9 cellular contexts compared by ENCODE assay signal in genomic region chr1:6108937-6109636, GRCh38.
DNase-seq lines count a peak whose midpoint lies in the region; ATAC-seq and TF ChIP-seq lines count a peak whose summit lies in the region.
"Had no signal": no experiment of that assay in that cellular context is flagged by ENCODE, and none has a peak within 500 bp of the region (broad histone marks: within the 10 kb centered on the region; RNA-seq: fewer than 3 reads in every experiment).

No MANE protein-coding gene starts in this region.

- H3K9ac ChIP-seq in neural progenitor cell: no peak overlapping the region

- no peaks in the 10 kb centered on the region for H3K4me1 ChIP-seq in neural progenitor cell

- H3K4me3 Mint-ChIP-seq in neural progenitor cell: no peak overlapping the region
- H3K4me3 Mint-ChIP-seq: activated naive CD8-positive, alpha-beta T cell had no signal

- H3K27me3 ChIP-seq in neural progenitor cell: peaks cover 10% of the 10 kb centered on the region

- H3K4me1 Mint-ChIP-seq in neural progenitor cell: no peaks in the 10 kb centered on the region

- H3F3A ChIP-seq in neural progenitor cell (ENCODE audit: low read depth): no peaks in the 10 kb centered on the region

- no peaks in the 10 kb centered on the region for H3K9me3 Mint-ChIP-seq in neural progenitor cell

- in situ Hi-C loops in KBM-7 (cut with MboI; ENCODE audit: low pct_unique_long_range_greater_than_20kb, low sequenced_read_pairs): no loop called here

- no peaks in the 10 kb centered on the region for H3K36me3 ChIP-seq in neural progenitor cell

- H3K9me3 ChIP-seq in neural progenitor cell (ENCODE audit: low read depth): no peaks in the 10 kb centered on the region

- H4K20me1 ChIP-seq in neural progenitor cell (ENCODE audit: low read depth): no peaks in the 10 kb centered on the region

- no peak overlapping the region for H3K27ac ChIP-seq in neural progenitor cell

- no peak overlapping the region for H3K4me3 ChIP-seq in neural progenitor cell

- H3K4me2 ChIP-seq in neural progenitor cell: no peak overlapping the region

- H2AFZ ChIP-seq in neural progenitor cell (replicated peaks): no peak overlapping the region

- no peaks in the 10 kb centered on the region for H3K36me3 Mint-ChIP-seq in neural progenitor cell
- H3K36me3 Mint-ChIP-seq: activated naive CD8-positive, alpha-beta T cell had no signal

- H3K27me3 Mint-ChIP-seq in neural progenitor cell (ENCODE audit: insufficient read depth, low read depth): peaks cover 14% of the 10 kb centered on the region

- H3K79me2 ChIP-seq in neural progenitor cell (ENCODE audit: low read depth): no peaks in the 10 kb centered on the region

- H3K27ac Mint-ChIP-seq in neural progenitor cell: no peak overlapping the region
- H3K27ac Mint-ChIP-seq: activated naive CD8-positive, alpha-beta T cell had no signal

- peak; percentile 48 for TF ChIP-seq CTCF in neural progenitor cell (IDR thresholded peaks at IDR 0.05)

- DNase-seq in activated CD4-positive, CD25-positive, alpha-beta regulatory T cell treated with anti-CD3 and anti-CD28 coated beads, Interleukin-2, amount 50 U/mL, for 72 hours: no peak
- DNase-seq in KBM-7 (peak; percentile 73), SHP77 (lab: John Stamatoyannopoulos, UW) (peak; percentile 50 to 65), dermis blood vessel endothelial cell (peak; percentile 78), neural progenitor cell (ENCODE audit: low spot score) (peak; percentile 66), midbrain (lab: John Stamatoyannopoulos, UW) (no peak)

- ATAC-seq in activated CD4-positive, CD25-positive, alpha-beta regulatory T cell treated with anti-CD3 and anti-CD28 coated beads, Interleukin-2, amount 50 U/mL, for 24 hours: peak; percentile 53 to 71
- ATAC-seq in HG02885 (IDR thresholded peaks at IDR 0.05; ENCODE audit: poor library complexity, unreplicated experiment): no peak

Comparison
In these comparisons a context has a peak if more than half of its experiments do, and no peak if none do; other contexts are left out.
1. DNase-seq: peak in KBM-7 (single experiment), SHP77 (2 of 2), dermis blood vessel endothelial cell (single experiment) and neural progenitor cell (single experiment); none in activated CD4-positive, CD25-positive, alpha-beta regulatory T cell treated with anti-CD3 and anti-CD28 coated beads, Interleukin-2, amount 50 U/mL, for 72 hours (single experiment) and midbrain (single experiment).